Comparison of ENCODE assay signal across 8 cellular contexts in genomic region chr11:46381836-46382643, GRCh38. TPM values are rescaled to one million over a fixed set of nuclear protein-coding genes. Genes with fewer than 3 reads are reported as not detected.
DNase-seq lines count a peak whose midpoint lies in the region; TF ChIP-seq lines count a peak whose summit lies in the region.

No MANE protein-coding gene starts in this region.

- DNase-seq in D341Med (ENCODE audit: low spot score) (peak; percentile 76), HuH-7.5 (ENCODE audit: low spot score) (peak; percentile 70), astrocyte of the hippocampus (ENCODE audit: low read depth, low spot score) (peak; percentile 70), mesenteric fat pad (ENCODE audit: low spot score) (peak; percentile 88), uterus (peak in 1 of 2 donors; percentile 37), OCI-M2 (lab: John Stamatoyannopoulos, UW; ENCODE audit: unreplicated experiment) (no peak), pons (ENCODE audit: low spot score) (no peak), activated gamma-delta T cell treated with Interleukin-2 at 50 U/mL for 16 hours (no peak)

- H3K36me3 ChIP-seq in uterus, result no peaks in the 10 kb centered on the region

- TF ChIP-seq CTCF in uterus (IDR thresholded peaks at IDR 0.05), result peak in 1 of 4 experiments; percentile 3

- peak overlapping the region; percentile 77 to 98 for H3K27ac ChIP-seq in uterus

- H3K4me1 ChIP-seq in uterus, result peaks cover 0 to 9% of the 10 kb centered on the region in 2 donors

- TF ChIP-seq POLR2A in uterus (IDR thresholded peaks at IDR 0.05), result no peak

- no peaks in the 10 kb centered on the region for H3K9me3 ChIP-seq in uterus

- no peaks in the 10 kb centered on the region for H3K27me3 ChIP-seq in uterus

- H3K4me3 ChIP-seq in uterus, result peak overlapping the region; percentile 48 to 82

- intact Hi-C loops in uterus (cut with DNase I; ENCODE audit: low total_unique reads), result no loop called here

RNA-seq across cellular contexts. Expression of gene MDK, which starts 0.6 kb away (rescaled TPM):
- 13.9 TPM for total RNA-seq in mesenteric fat pad
- total RNA-seq in uterus, result 100 to 1,000 TPM in 2 of 4 donors, 10 to 100 TPM in 2; 61.7 to 305 (median 103) TPM

RNA-seq across cellular contexts. Expression of gene CHRM4, which starts 9.5 kb away (rescaled TPM):
- total RNA-seq in mesenteric fat pad (not detected), uterus (under 1 TPM in 2 of 4 donors, not detected in 2; 0.14 to 0.67 TPM)

RNA-seq across cellular contexts. Expression of gene DGKZ, which starts 34.8 kb away (rescaled TPM):
- total RNA-seq in mesenteric fat pad (54.3 TPM), uterus (10 to 100 TPM; 13.5 to 55.3 (median 42.8) TPM)

Comparison
In these comparisons a context has a peak if more than half of its experiments do, and no peak if none do; other contexts are left out.
1. DNase-seq: peak in D341Med (single experiment), HuH-7.5 (single experiment), astrocyte of the hippocampus (single experiment) and mesenteric fat pad (single experiment); none in OCI-M2 (single experiment), pons (single experiment) and activated gamma-delta T cell treated with Interleukin-2 at 50 U/mL for 16 hours (single experiment).